In genomic region chr4:113503691-113504090, GRCh38 we compare ENCODE assay signal across 25 cellular contexts.
"Had no signal": no experiment of that assay in that cellular context is flagged by ENCODE, and none has a peak within 500 bp of the region (broad histone marks: within the 10 kb centered on the region; RNA-seq: fewer than 3 reads in every experiment).

No MANE protein-coding gene starts in this region.

- H3K27ac ChIP-seq: hepatocyte, lower lobe of right lung, neural progenitor cell, neutrophil, parathyroid adenoma, skin epidermis, stomach, thyroid gland, transverse colon, upper lobe of left lung had no signal

- H3K9ac ChIP-seq: neural progenitor cell, parathyroid adenoma had no signal

- DNase-seq: islet precursor cell; lower lobe of right lung; mammary epithelial cell; mesenchymal stem cell; naive thymus-derived CD8-positive, alpha-beta T cell; occipital lobe; psoas muscle; stimulated activated CD4-positive, alpha-beta T cell treated with anti-CD3 and anti-CD28 coated beads, Interleukin-12 subunit alpha, Interleukin-12 subunit beta, amount 100 ng/mL, for 4 hours; stimulated activated CD4-positive, alpha-beta T cell treated with anti-CD3 and anti-CD28 coated beads, Interleukin-15, amount 100 ng/mL, for 24 hours; stimulated activated CD4-positive, alpha-beta T cell treated with anti-CD3 and anti-CD28 coated beads, Interleukin-2, amount 100 ng/mL, for 24 hours; stimulated activated CD4-positive, alpha-beta T cell treated with anti-CD3 and anti-CD28 coated beads, Interleukin-4, amount 100 ng/mL, for 1 hour; stimulated activated naive B cell treated with anti-CD40 and anti-IgM and Interleukin-4, amounts not matched to agents 10 μg/mL and 1 μg/mL and 100 μg/mL, for 72 hours; stimulated activated naive CD8-positive, alpha-beta T cell treated with anti-CD3 and anti-CD28 coated beads, Interleukin-15, Interleukin-2, amounts not matched to agents 100 U/mL and 50 U/mL, for 24 hours; stomach; testis; thyroid gland; transverse colon; upper lobe of left lung had no signal

- H3K4me1 ChIP-seq: lower lobe of right lung, parathyroid adenoma, testis, thyroid gland, transverse colon, upper lobe of left lung had no signal

- H3K4me1 Mint-ChIP-seq: naive thymus-derived CD8-positive, alpha-beta T cell had no signal

- H3K9me3 ChIP-seq: lower lobe of right lung, neutrophil, psoas muscle, stomach, testis, thyroid gland, transverse colon, upper lobe of left lung had no signal

- H3K79me2 ChIP-seq: hepatocyte, parathyroid adenoma had no signal

- H3K27me3 Mint-ChIP-seq: naive thymus-derived CD8-positive, alpha-beta T cell; stimulated activated naive B cell treated with anti-CD40 and anti-IgM and Interleukin-4, amounts not matched to agents 10 μg/mL and 1 μg/mL and 100 μg/mL, for 72 hours had no signal

- ATAC-seq: lower lobe of right lung; naive thymus-derived CD8-positive, alpha-beta T cell; sciatic nerve; stimulated activated naive B cell treated with anti-CD40 and anti-IgM and Interleukin-4, amounts not matched to agents 10 μg/mL and 1 μg/mL and 100 μg/mL, for 72 hours; stimulated activated naive CD8-positive, alpha-beta T cell treated with anti-CD3 and anti-CD28 coated beads, Interleukin-15, Interleukin-2, amounts not matched to agents 100 U/mL and 50 U/mL, for 24 hours had no signal

- H3K36me3 ChIP-seq: neural progenitor cell, neutrophil, thyroid gland had no signal

- H3K27me3 ChIP-seq: hepatocyte, neural progenitor cell, neutrophil, stomach, testis, thyroid gland, transverse colon, upper lobe of left lung had no signal

- H2AFZ ChIP-seq: hepatocyte, neural progenitor cell, parathyroid adenoma had no signal

- H3K4me3 ChIP-seq: hepatocyte, lower lobe of right lung, neural progenitor cell, psoas muscle, skin epidermis, stomach, testis, thyroid gland, transverse colon, upper lobe of left lung had no signal

- H3K27ac Mint-ChIP-seq: nephron, neural progenitor cell had no signal

- H3K4me2 ChIP-seq: hepatocyte, neural progenitor cell had no signal

- H3K4me3 Mint-ChIP-seq: naive thymus-derived CD8-positive, alpha-beta T cell; nephron; neural progenitor cell; stimulated activated naive B cell treated with anti-CD40 and anti-IgM and Interleukin-4, amounts not matched to agents 10 μg/mL and 1 μg/mL and 100 μg/mL, for 72 hours had no signal

- H3K9me3 Mint-ChIP-seq: naive thymus-derived CD8-positive, alpha-beta T cell; nephron; neural progenitor cell; stimulated activated naive B cell treated with anti-CD40 and anti-IgM and Interleukin-4, amounts not matched to agents 10 μg/mL and 1 μg/mL and 100 μg/mL, for 72 hours had no signal
